In the genomic region with DNA sequence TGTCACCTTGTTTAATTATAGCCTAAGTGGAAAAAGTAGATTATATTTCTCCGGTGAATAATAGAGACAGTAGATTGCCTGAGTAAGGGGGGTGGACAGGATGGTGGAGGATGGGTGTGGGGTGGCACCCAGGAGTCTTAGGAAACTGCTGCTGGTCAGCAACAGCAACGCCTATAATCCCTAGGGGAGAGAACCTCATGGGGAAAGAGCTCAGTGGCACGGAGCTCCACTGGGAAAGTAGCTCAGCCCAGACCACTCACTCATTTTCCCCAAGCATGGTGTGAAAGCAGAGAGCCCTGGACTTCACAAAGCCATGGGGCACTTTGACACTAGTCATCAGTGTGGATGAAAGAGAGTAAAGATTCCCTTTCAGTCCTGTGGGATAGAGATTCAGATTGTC, we compare ENCODE assay signal across 1 cellular context.
TF ChIP-seq lines count a peak whose summit lies in the region.

No MANE protein-coding gene starts in this region.

TF ChIP-seq in GM23338, 12 proteins besides CTCF, POLR2A, EP300 and RAD21 (continued from another document):
- TF ChIP-seq ZNF462 (CRISPR knock-in tag; IDR thresholded peaks at IDR 0.05) (no peak), POLR2AphosphoS5 (IDR thresholded peaks at IDR 0.05; ENCODE audit: low read depth) (no peak), EZH2 (IDR thresholded peaks at IDR 0.05; ENCODE audit: low read depth, unreplicated experiment) (no peak)
